In the genomic region with DNA sequence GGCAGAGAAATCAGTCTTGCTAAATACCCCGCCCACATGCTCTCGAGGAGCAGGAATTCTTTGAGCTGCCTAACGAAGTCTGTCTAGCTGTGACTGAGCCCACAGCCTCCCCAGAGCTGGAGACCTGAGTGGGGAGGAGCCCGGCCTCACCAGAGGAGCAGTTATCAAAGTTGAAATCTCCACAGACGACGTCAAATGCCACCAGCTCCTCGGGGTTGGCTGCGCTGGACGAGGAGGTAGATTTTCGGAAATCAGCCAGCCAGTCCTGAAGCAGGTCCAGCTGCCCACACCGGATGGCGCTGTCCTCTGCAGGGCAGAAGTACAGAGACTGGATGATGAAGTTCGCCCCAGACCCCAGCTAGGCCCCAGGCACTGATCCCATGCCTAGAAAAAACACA, we compare ENCODE assay signal across 14 cellular contexts. TPM values are rescaled to one million over a fixed set of nuclear protein-coding genes. Genes with fewer than 3 reads are reported as not detected.
DNase-seq lines count a peak whose midpoint lies in the region; TF ChIP-seq lines count a peak whose summit lies in the region.
"Had no signal": no experiment of that assay in that cellular context is flagged by ENCODE, and none has a peak within 500 bp of the region (broad histone marks: within the 10 kb centered on the region; RNA-seq: fewer than 3 reads in every experiment).

No MANE protein-coding gene starts in this region.

- no peaks in the 10 kb centered on the region for H3K79me2 ChIP-seq in OCI-LY7 (ENCODE audit: insufficient read depth, low read depth, low read length)

- H3K27ac ChIP-seq in OCI-LY7 (ENCODE audit: low read depth, low read length, poor library complexity, severe bottlenecking), result no peak overlapping the region
- H3K27ac ChIP-seq: spleen had no signal

- no peak overlapping the region for H2AFZ ChIP-seq in OCI-LY7 (ENCODE audit: low read length)

- DNase-seq in DMS53 (lab: John Stamatoyannopoulos, UW) (peak; percentile 11), DMS53 treated with DMSO at 0.1 percent for 48 hours (lab: John Stamatoyannopoulos, UW; ENCODE audit: unreplicated experiment) (no peak), OCI-LY7 (ENCODE audit: low spot score) (no peak), fibroblast of villous mesenchyme (ENCODE audit: low read depth) (peak; percentile 30), retinal pigment epithelial cell (ENCODE audit: low read depth) (no peak), pons (ENCODE audit: low spot score) (no peak), GOT3 (lab: John Stamatoyannopoulos, UW) (no peak)
- no peak for DNase-seq in NK-92 treated with Interleukin-12 subunit alpha and Interleukin-12 subunit beta, amount 100 ng/mL, for 24 hours (lab: John Stamatoyannopoulos, UW)
- DNase-seq: activated CD4-positive, alpha-beta T cell treated with anti-CD3 and anti-CD28 coated beads for 4 hours; activated gamma-delta T cell treated with Interleukin-2 at 50 U/mL for 16 hours; NCI-H524 treated with DMSO at 0.1 percent for 48 hours; spleen; stimulated activated CD8-positive, alpha-beta memory T cell treated with anti-CD3 and anti-CD28 coated beads, Interleukin-4, amount 100 ng/mL, for 48 hours had no signal

- H4K20me1 ChIP-seq in OCI-LY7 (ENCODE audit: insufficient read depth, low read length), result no peaks in the 10 kb centered on the region

- BruUV-seq in OCI-LY7 (replicated peaks; lab: Mats Ljungman, UMichigan), result no TSS peak

- CTCF ChIA-PET in OCI-LY7 (lab: Charles Lee; ENCODE audit: unreplicated experiment), result interaction anchor here (1.5 kb wide), 1 partner anchor 67 kb away, joined by 3 read pairs; no protein-coding TSS in a partner anchor

- H3K4me1 ChIP-seq in OCI-LY7 (ENCODE audit: insufficient read depth, low read length, poor library complexity, severe bottlenecking), result peaks cover 19% of the 10 kb centered on the region
- H3K4me1 ChIP-seq: HAP-1 had no signal

- no peak overlapping the region for H3K4me2 ChIP-seq in OCI-LY7 (ENCODE audit: low read length)

- no peaks in the 10 kb centered on the region for H3K9me3 ChIP-seq in OCI-LY7 (ENCODE audit: low read length)
- H3K9me3 ChIP-seq: HAP-1, spleen had no signal

- intact Hi-C loops in OCI-LY7 (cut with micrococcal nuclease; ENCODE audit: unreplicated experiment), result no loop called here

- TF ChIP-seq CTCF in OCI-LY7 (conservative IDR thresholded peaks at IDR 0.05; ENCODE audit: low read length), result peak; percentile 52
- TF ChIP-seq CTCF in fibroblast of villous mesenchyme (IDR thresholded peaks at IDR 0.05; ENCODE audit: insufficient read depth, low read depth, low read length), result peak; percentile 17
- TF ChIP-seq CTCF in retinal pigment epithelial cell (conservative IDR thresholded peaks at IDR 0.05; ENCODE audit: low read depth, low read length), result peak; percentile 46

- H3K36me3 ChIP-seq in OCI-LY7 (ENCODE audit: insufficient read depth, low read length), result peaks cover 8% of the 10 kb centered on the region; the same call in 1 of the 2 replicates
- H3K36me3 ChIP-seq: HAP-1 had no signal

- H3K4me3 ChIP-seq in OCI-LY7 (ENCODE audit: low read depth, low read length, poor library complexity, severe bottlenecking) (no peak overlapping the region), fibroblast of villous mesenchyme (ENCODE audit: low read depth, low read length) (no peak overlapping the region), retinal pigment epithelial cell (ENCODE audit: low read length) (no peak overlapping the region)
- H3K4me3 ChIP-seq: HAP-1, spleen had no signal

- no peaks in the 10 kb centered on the region for H3K9me2 ChIP-seq in OCI-LY7 (ENCODE audit: insufficient read depth, low read length)

- POLR2A ChIA-PET in OCI-LY7 (lab: Charles Lee), result no interaction called here

RNA-seq across cellular contexts. Expression of gene PRMT7, which starts 53.8 kb away (rescaled TPM):
- 75.3 and 85.1 TPM in 2 replicates for total RNA-seq in OCI-LY7 (2014; rRNA removed; shearing (Covaris generic))
- total RNA-seq in OCI-LY7 (2022) (80.4 and 85.5 TPM in 2 replicates), fibroblast of villous mesenchyme (42.7 and 42.8 TPM in 2 replicates)

RNA-seq across cellular contexts. Expression of gene SLC7A6OS, which starts 53.9 kb away (rescaled TPM):
- total RNA-seq in OCI-LY7 (2014; rRNA removed; shearing (Covaris generic)), result 28.6 and 35.2 TPM in 2 replicates
- total RNA-seq in OCI-LY7 (2022), result 33.4 and 35.8 TPM in 2 replicates
- 14.2 and 16.8 TPM in 2 replicates for total RNA-seq in fibroblast of villous mesenchyme

Comparison
In these comparisons a context has a peak if more than half of its experiments do, and no peak if none do; other contexts are left out.
1. DNase-seq: peak in DMS53 (single experiment) and fibroblast of villous mesenchyme (single experiment); none in DMS53 treated with DMSO at 0.1 percent for 48 hours (single experiment), OCI-LY7 (single experiment), retinal pigment epithelial cell (single experiment), NK-92 treated with Interleukin-12 subunit alpha and Interleukin-12 subunit beta, amount 100 ng/mL, for 24 hours (single experiment), pons (single experiment) and GOT3 (single experiment).
2. Peak in every context shown above with its lines, with median percentiles within 50 percentile points of each other: CTCF ChIP-seq.